15 cellular contexts compared by ENCODE assay signal in the genomic region with DNA sequence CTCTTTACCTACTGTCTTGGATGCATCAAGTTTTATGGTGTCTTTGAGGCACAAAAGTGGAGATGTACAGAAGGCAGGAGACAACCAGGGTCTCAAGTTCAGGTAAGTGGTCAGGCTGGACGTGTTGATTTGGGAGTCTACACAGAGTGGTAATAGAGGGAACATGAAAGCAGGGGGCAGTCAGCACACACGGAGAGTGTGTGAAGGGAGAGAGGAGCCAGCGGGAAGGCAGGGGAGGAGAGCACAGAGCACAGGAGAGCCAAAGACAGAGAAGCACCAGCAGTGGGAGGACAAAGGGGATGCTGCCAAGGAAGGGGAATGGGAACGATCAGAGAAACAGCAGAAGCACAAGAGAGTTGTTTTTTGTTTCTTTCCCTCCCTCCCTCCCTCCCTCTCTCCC.
"Had no signal": no experiment of that assay in that cellular context is flagged by ENCODE, and none has a peak within 500 bp of the region (broad histone marks: within the 10 kb centered on the region; RNA-seq: fewer than 3 reads in every experiment).

No MANE protein-coding gene starts in this region.

- H3K36me3 ChIP-seq: spleen, thyroid gland, uterus had no signal

- H3K27ac ChIP-seq: spleen, thyroid gland, uterus had no signal

- H3K27me3 ChIP-seq: thyroid gland, uterus had no signal

- H3K4me3 ChIP-seq: lung, spleen, thyroid gland, uterus had no signal

- DNase-seq: activated CD4-positive, alpha-beta T cell treated with anti-CD3 and anti-CD28 coated beads, Interleukin-2, amount 50 U/mL, for 1 hour; activated CD4-positive, CD25-positive, alpha-beta regulatory T cell treated with anti-CD3 and anti-CD28 coated beads, Interleukin-2, amount 50 U/mL, for 72 hours; activated CD8-positive, alpha-beta memory T cell treated with anti-CD3 and anti-CD28 coated beads for 24 hours; activated CD8-positive, alpha-beta memory T cell treated with anti-CD3 and anti-CD28 coated beads, Interleukin-2, amount 50 U/mL, for 48 hours; activated gamma-delta T cell treated with Interleukin-2 at 50 U/mL for 16 hours; activated T-cell treated with anti-CD3 and anti-CD28 coated beads, Interleukin-2, amount 50 U/mL, for 72 hours; effector memory CD8-positive, alpha-beta T cell; left colon; nucleus accumbens; spleen; stimulated activated CD8-positive, alpha-beta memory T cell treated with anti-CD3 and anti-CD28 coated beads, Interleukin-4, amount 100 ng/mL, for 48 hours; stimulated activated naive CD4-positive, alpha-beta T cell; thyroid gland; uterus had no signal

- H3K4me1 ChIP-seq: spleen, thyroid gland, uterus had no signal

- ATAC-seq: activated T-cell treated with anti-CD3 and anti-CD28 coated beads, Interleukin-2, amount 50 U/mL, for 72 hours; effector memory CD8-positive, alpha-beta T cell; left colon had no signal

- H3K9me3 ChIP-seq: spleen, thyroid gland, uterus had no signal
